ENCODE assay signal across 24 cellular contexts in the genomic region with DNA sequence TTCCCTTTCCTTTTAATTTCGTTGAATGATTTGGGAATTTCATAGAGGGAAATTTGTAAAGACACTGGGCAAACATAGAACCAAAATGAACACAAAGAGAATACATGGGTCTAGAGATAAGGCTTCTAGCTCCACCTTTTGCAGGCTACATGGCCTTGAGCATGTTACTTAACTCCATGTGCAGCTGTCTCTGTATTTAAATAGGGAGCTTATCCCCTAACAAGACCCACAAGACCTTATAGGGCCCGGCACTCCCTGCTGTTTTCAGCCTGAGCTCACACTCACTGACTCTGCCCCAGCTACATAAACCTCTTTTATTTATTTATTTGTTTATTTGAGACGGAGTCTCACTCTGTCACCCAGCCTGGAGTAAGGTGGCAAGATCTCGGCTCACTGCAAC. TPM values are rescaled to one million over a fixed set of nuclear protein-coding genes. Genes with fewer than 3 reads are reported as not detected.
DNase-seq lines count a peak whose midpoint lies in the region; ATAC-seq and TF ChIP-seq lines count a peak whose summit lies in the region.
"Had no signal": no experiment of that assay in that cellular context is flagged by ENCODE, and none has a peak within 500 bp of the region (broad histone marks: within the 10 kb centered on the region; RNA-seq: fewer than 3 reads in every experiment).

No MANE protein-coding gene starts in this region.

- no peak overlapping the region for H3K23ac ChIP-seq in mesendoderm (ENCODE audit: low read length)

- no peak overlapping the region for H2AK5ac ChIP-seq in mesendoderm (ENCODE audit: low read length)

- H3K36me3 ChIP-seq in mucosa of descending colon (ENCODE audit: low read depth) (no peaks in the 10 kb centered on the region), mesendoderm (ENCODE audit: control insufficient read depth, insufficient read depth, low read length) (no peaks in the 10 kb centered on the region)
- H3K36me3 ChIP-seq: HAP-1 had no signal

- WGBS in mesendoderm (ENCODE audit: extremely low coverage, insufficient coverage, low lambda C conversion rate) = no CpG with 5 or more reads among the region's 4 CpGs

- no peak overlapping the region for H3K9ac ChIP-seq in mesendoderm (ENCODE audit: low read length)
- H3K9ac ChIP-seq: SK-N-SH had no signal

- no peak overlapping the region for H2BK15ac ChIP-seq in mesendoderm (replicated peaks; ENCODE audit: low read depth)

- H4K5ac ChIP-seq in mesendoderm (ENCODE audit: low read length) = no peak overlapping the region

- ATAC-seq in mucosa of descending colon = peak; percentile 15
- ATAC-seq: GM23338, Panc1 had no signal

- H3K79me2 ChIP-seq in mesendoderm (ENCODE audit: control insufficient read depth, insufficient read depth, low read length) = no peaks in the 10 kb centered on the region

- H3K4me1 ChIP-seq in mucosa of descending colon (ENCODE audit: low read depth) = no peaks in the 10 kb centered on the region
- H3K4me1 ChIP-seq in mesendoderm (ENCODE audit: control insufficient read depth, low read depth, low read length) = peaks cover 4% of the 10 kb centered on the region
- H3K4me1 ChIP-seq: HAP-1 had no signal

- no peak overlapping the region for H3K18ac ChIP-seq in mesendoderm (ENCODE audit: low read length)

- H3K27me3 Mint-ChIP-seq in activated CD4-positive, alpha-beta T cell treated with anti-CD3 and anti-CD28 coated beads, Interleukin-2, amount 10 ng/mL, durations not matched to agents 24 days and 14 days = no peaks in the 10 kb centered on the region
- H3K27me3 Mint-ChIP-seq: CD4-positive, CD25-positive, alpha-beta regulatory T cell had no signal

- H2BK5ac ChIP-seq in mesendoderm (ENCODE audit: low read length) = no peak overlapping the region

- DNase-seq in NCI-H69 (lab: John Stamatoyannopoulos, UW) (peak; percentile 36), erythroblast (lab: John Stamatoyannopoulos, UW) (peak; percentile 7 to 67), mucosa of descending colon (no peak), kidney glomerular epithelial cell (lab: John Stamatoyannopoulos, UW) (no peak), iPS-NIHi11 (ENCODE audit: low spot score) (no peak), mesendoderm (no peak)
- no peak for DNase-seq in activated CD4-positive, alpha-beta T cell treated with anti-CD3 and anti-CD28 coated beads, Interleukin-2, amount 10 ng/mL, durations not matched to agents 24 days and 14 days
- DNase-seq: 8988T; ACHN; CD4-positive, CD25-positive, alpha-beta regulatory T cell; HFFc6; NCI-H1048; NCI-H1417; NCI-H1694; NCI-H2029 treated with DMSO at 0.1 percent for 48 hours; NCI-H2227 treated with DMSO at 0.1 percent for 48 hours; NCI-H510A; SIG-M5; SK-N-SH; SW 1271 had no signal

- no peak for TF ChIP-seq POLR2A in erythroblast (IDR thresholded peaks at IDR 0.05; ENCODE audit: low read length)

- no peak overlapping the region for H3K56ac ChIP-seq in mesendoderm (ENCODE audit: low read length)

- no peak overlapping the region for H3K4me2 ChIP-seq in mesendoderm (ENCODE audit: low read length)
- H3K4me2 ChIP-seq: GM23338, SK-N-SH had no signal

- H2BK120ac ChIP-seq in mesendoderm (ENCODE audit: low read depth, low read length) = no peak overlapping the region

- H3K27ac ChIP-seq in C4-2B (peak overlapping the region; percentile 46), mesendoderm (ENCODE audit: low read depth, low read length) (no peak overlapping the region)

- H4K8ac ChIP-seq in mesendoderm (ENCODE audit: low read depth, low read length) = no peak overlapping the region

- no peak overlapping the region for H3K4me3 ChIP-seq in mucosa of descending colon
- no peak overlapping the region for H3K4me3 ChIP-seq in mesendoderm (ENCODE audit: low read length)
- H3K4me3 ChIP-seq: GM23338, HAP-1 had no signal

- H3K36me3 Mint-ChIP-seq in activated CD4-positive, alpha-beta T cell treated with anti-CD3 and anti-CD28 coated beads, Interleukin-2, amount 10 ng/mL, durations not matched to agents 24 days and 14 days (ENCODE audit: low read depth) = no peaks in the 10 kb centered on the region
- H3K36me3 Mint-ChIP-seq: CD4-positive, CD25-positive, alpha-beta regulatory T cell had no signal

- intact Hi-C loops in mucosa of descending colon (cut with DNase I, micrococcal nuclease) = no loop called here
- intact Hi-C loops in activated CD4-positive, alpha-beta T cell treated with anti-CD3 and anti-CD28 coated beads, Interleukin-2, amount 10 ng/mL, durations not matched to agents 24 days and 14 days (cut with micrococcal nuclease) = no loop called here

- no peaks in the 10 kb centered on the region for H3K9me3 Mint-ChIP-seq in activated CD4-positive, alpha-beta T cell treated with anti-CD3 and anti-CD28 coated beads, Interleukin-2, amount 10 ng/mL, durations not matched to agents 24 days and 14 days
- H3K9me3 Mint-ChIP-seq: GM23338 had no signal

- no peak overlapping the region for H3K4ac ChIP-seq in mesendoderm (ENCODE audit: low read depth, low read length)

- no peaks in the 10 kb centered on the region for H3K27me3 ChIP-seq in mesendoderm (ENCODE audit: insufficient read depth, low read length, poor library complexity)

- TF ChIP-seq CTCF in C4-2B (conservative IDR thresholded peaks at IDR 0.05) = no peak
- TF ChIP-seq CTCF in mucosa of descending colon (IDR thresholded peaks at IDR 0.05) = no peak

- H3K79me1 ChIP-seq in mesendoderm (ENCODE audit: low read length) = no peaks in the 10 kb centered on the region

- H3K9me3 ChIP-seq in mucosa of descending colon = no peaks in the 10 kb centered on the region
- H3K9me3 ChIP-seq: HAP-1, SK-N-SH had no signal

- no peak overlapping the region for H3K27ac Mint-ChIP-seq in activated CD4-positive, alpha-beta T cell treated with anti-CD3 and anti-CD28 coated beads, Interleukin-2, amount 10 ng/mL, durations not matched to agents 24 days and 14 days
- H3K27ac Mint-ChIP-seq: CD4-positive, CD25-positive, alpha-beta regulatory T cell; HFFc6 had no signal

- H3K4me1 Mint-ChIP-seq in activated CD4-positive, alpha-beta T cell treated with anti-CD3 and anti-CD28 coated beads, Interleukin-2, amount 10 ng/mL, durations not matched to agents 24 days and 14 days = no peaks in the 10 kb centered on the region
- H3K4me1 Mint-ChIP-seq: CD4-positive, CD25-positive, alpha-beta regulatory T cell had no signal

- H3K4me3 Mint-ChIP-seq in activated CD4-positive, alpha-beta T cell treated with anti-CD3 and anti-CD28 coated beads, Interleukin-2, amount 10 ng/mL, durations not matched to agents 24 days and 14 days = no peak overlapping the region
- H3K4me3 Mint-ChIP-seq: CD4-positive, CD25-positive, alpha-beta regulatory T cell; GM23338; HFFc6 had no signal

RNA-seq across cellular contexts. Expression of gene TLE1, which starts 30.6 kb away (rescaled TPM):
- 10 to 100 TPM; 42.9 to 51.8 (median 47.3) TPM for total RNA-seq in mucosa of descending colon
- total RNA-seq in activated CD4-positive, alpha-beta T cell treated with anti-CD3 and anti-CD28 coated beads, Interleukin-2, amount 10 ng/mL, durations not matched to agents 24 days and 14 days = 0.21 TPM in 1 of 2 replicates, not detected in the other
- 35.4 TPM for polyA plus RNA-seq in mesendoderm (2013, experiment 1 of 2)
- polyA plus RNA-seq in mesendoderm (2013, experiment 2 of 2) = 37.2 TPM

Comparison
In these comparisons a context has a peak if more than half of its experiments do, and no peak if none do; other contexts are left out.
1. DNase-seq: peak in NCI-H69 (single experiment) and erythroblast (2 of 2); none in mucosa of descending colon (0 of 3), kidney glomerular epithelial cell (single experiment), activated CD4-positive, alpha-beta T cell treated with anti-CD3 and anti-CD28 coated beads, Interleukin-2, amount 10 ng/mL, durations not matched to agents 24 days and 14 days (single experiment), iPS-NIHi11 (single experiment) and mesendoderm (single experiment).
2. RNA of gene TLE1, which starts 30.6 kb away (total RNA-seq): 42.9 to 51.8 TPM in mucosa of descending colon; 0.21 TPM in activated CD4-positive, alpha-beta T cell treated with anti-CD3 and anti-CD28 coated beads, Interleukin-2, amount 10 ng/mL, durations not matched to agents 24 days and 14 days; every median in the first group is over 10 times any median in the second.